ENCODE assay signal across 1 cellular context in the genomic region with DNA sequence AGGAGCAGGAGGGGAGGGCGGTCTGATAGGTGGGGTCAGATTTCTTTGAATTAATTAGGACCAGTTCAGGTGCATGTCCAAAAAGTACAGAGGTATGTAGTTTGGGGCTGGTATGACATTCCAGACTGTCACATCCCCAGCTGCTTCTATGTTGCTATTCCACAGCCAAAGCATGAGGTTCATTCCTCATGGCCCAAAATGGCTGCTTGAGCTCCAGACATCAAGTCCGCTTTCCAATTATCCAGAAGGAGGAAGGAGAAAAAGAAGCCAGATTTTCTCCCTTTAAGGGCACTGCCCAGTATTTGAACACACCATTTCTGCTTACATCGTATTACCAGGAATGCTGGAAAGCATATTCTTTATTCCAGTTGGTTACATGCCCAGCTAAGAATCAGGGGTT.
TF ChIP-seq lines count a peak whose summit lies in the region.

No MANE protein-coding gene starts in this region.

TF ChIP-seq in K562, 482 proteins besides CTCF, POLR2A, EP300 and RAD21 (continued from another document and continues in another):
- TF ChIP-seq, protein P1, sequence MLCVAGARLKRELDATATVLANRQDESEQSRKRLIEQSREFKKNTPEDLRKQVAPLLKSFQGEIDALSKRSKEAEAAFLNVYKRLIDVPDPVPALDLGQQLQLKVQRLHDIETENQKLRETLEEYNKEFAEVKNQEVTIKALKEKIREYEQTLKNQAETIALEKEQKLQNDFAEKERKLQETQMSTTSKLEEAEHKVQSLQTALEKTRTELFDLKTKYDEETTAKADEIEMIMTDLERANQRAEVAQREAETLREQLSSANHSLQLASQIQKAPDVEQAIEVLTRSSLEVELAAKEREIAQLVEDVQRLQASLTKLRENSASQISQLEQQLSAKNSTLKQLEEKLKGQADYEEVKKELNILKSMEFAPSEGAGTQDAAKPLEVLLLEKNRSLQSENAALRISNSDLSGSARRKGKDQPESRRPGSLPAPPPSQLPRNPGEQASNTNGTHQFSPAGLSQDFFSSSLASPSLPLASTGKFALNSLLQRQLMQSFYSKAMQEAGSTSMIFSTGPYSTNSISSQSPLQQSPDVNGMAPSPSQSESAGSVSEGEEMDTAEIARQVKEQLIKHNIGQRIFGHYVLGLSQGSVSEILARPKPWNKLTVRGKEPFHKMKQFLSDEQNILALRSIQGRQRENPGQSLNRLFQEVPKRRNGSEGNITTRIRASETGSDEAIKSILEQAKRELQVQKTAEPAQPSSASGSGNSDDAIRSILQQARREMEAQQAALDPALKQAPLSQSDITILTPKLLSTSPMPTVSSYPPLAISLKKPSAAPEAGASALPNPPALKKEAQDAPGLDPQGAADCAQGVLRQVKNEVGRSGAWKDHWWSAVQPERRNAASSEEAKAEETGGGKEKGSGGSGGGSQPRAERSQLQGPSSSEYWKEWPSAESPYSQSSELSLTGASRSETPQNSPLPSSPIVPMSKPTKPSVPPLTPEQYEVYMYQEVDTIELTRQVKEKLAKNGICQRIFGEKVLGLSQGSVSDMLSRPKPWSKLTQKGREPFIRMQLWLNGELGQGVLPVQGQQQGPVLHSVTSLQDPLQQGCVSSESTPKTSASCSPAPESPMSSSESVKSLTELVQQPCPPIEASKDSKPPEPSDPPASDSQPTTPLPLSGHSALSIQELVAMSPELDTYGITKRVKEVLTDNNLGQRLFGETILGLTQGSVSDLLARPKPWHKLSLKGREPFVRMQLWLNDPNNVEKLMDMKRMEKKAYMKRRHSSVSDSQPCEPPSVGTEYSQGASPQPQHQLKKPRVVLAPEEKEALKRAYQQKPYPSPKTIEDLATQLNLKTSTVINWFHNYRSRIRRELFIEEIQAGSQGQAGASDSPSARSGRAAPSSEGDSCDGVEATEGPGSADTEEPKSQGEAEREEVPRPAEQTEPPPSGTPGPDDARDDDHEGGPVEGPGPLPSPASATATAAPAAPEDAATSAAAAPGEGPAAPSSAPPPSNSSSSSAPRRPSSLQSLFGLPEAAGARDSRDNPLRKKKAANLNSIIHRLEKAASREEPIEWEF (CRISPR knock-in tag; IDR thresholded peaks at IDR 0.05): no peak
- TF ChIP-seq TAL1 (IDR thresholded peaks at IDR 0.05) (no peak), ZNF699 (CRISPR knock-in tag; IDR thresholded peaks at IDR 0.05; ENCODE audit: insufficient replicate concordance) (no peak), ADNP (tag; IDR thresholded peaks at IDR 0.05) (peak; percentile 80), SAFB (IDR thresholded peaks at IDR 0.05; ENCODE audit: borderline replicate concordance, low read depth, low read length) (no peak), WHSC1 (IDR thresholded peaks at IDR 0.05; ENCODE audit: low read length) (no peak), ETV1 (tag; conservative IDR thresholded peaks at IDR 0.05; ENCODE audit: low read depth) (no peak), SMARCA4 (IDR thresholded peaks at IDR 0.05) (no peak), ZNF584 (CRISPR knock-in tag; IDR thresholded peaks at IDR 0.05; ENCODE audit: low read depth) (no peak), ZNF3 (CRISPR knock-in tag; IDR thresholded peaks at IDR 0.05) (no peak), RUNX1 (IDR thresholded peaks at IDR 0.05; ENCODE audit: low read depth) (no peak), TRIM28 (IDR thresholded peaks at IDR 0.05) (no peak), JUND (IDR thresholded peaks at IDR 0.05; ENCODE audit: borderline replicate concordance, low read depth, low read length) (no peak), JUND (tag; IDR thresholded peaks at IDR 0.05; ENCODE audit: borderline replicate concordance, low read depth, low read length) (no peak), RNF2 (IDR thresholded peaks at IDR 0.05) (no peak), ZFP1 (CRISPR knock-in tag; IDR thresholded peaks at IDR 0.05) (no peak), ZNF232 (CRISPR knock-in tag; IDR thresholded peaks at IDR 0.05) (no peak), SREBF1 (IDR thresholded peaks at IDR 0.05; ENCODE audit: borderline replicate concordance, low read depth, low read length) (no peak), RCOR1 (IDR thresholded peaks at IDR 0.05; ENCODE audit: borderline replicate concordance in 1 of 2, low read depth in 2 of 2, low read length in 2 of 2) (peak in 1 of 2 experiments; percentile 74; a peak in 2 of 4 replicates), KAT2B (IDR thresholded peaks at IDR 0.05; ENCODE audit: low read depth, low read length) (no peak), LARP7 (IDR thresholded peaks at IDR 0.05) (no peak), SRSF9 (IDR thresholded peaks at IDR 0.05; ENCODE audit: borderline replicate concordance, low read depth, low read length) (no peak), RBM25 (IDR thresholded peaks at IDR 0.05; ENCODE audit: low read depth, low read length, severe bottlenecking) (peak; percentile 93), ZNF668 (CRISPR knock-in tag; IDR thresholded peaks at IDR 0.05) (no peak), ZNF780A (CRISPR knock-in tag; IDR thresholded peaks at IDR 0.05) (no peak), HNRNPK (IDR thresholded peaks at IDR 0.05; ENCODE audit: low read depth, low read length, poor library complexity, severe bottlenecking) (no peak), SRF (CRISPR knock-in tag; IDR thresholded peaks at IDR 0.05) (no peak), SNIP1 (IDR thresholded peaks at IDR 0.05; ENCODE audit: low read depth) (no peak)
- TF ChIP-seq, protein P2, sequence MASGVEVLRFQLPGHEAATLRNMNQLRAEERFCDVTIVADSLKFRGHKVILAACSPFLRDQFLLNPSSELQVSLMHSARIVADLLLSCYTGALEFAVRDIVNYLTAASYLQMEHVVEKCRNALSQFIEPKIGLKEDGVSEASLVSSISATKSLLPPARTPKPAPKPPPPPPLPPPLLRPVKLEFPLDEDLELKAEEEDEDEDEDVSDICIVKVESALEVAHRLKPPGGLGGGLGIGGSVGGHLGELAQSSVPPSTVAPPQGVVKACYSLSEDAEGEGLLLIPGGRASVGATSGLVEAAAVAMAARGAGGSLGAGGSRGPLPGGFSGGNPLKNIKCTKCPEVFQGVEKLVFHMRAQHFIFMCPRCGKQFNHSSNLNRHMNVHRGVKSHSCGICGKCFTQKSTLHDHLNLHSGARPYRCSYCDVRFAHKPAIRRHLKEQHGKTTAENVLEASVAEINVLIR (CRISPR knock-in tag; IDR thresholded peaks at IDR 0.05): no peak
- TF ChIP-seq, protein P3, sequence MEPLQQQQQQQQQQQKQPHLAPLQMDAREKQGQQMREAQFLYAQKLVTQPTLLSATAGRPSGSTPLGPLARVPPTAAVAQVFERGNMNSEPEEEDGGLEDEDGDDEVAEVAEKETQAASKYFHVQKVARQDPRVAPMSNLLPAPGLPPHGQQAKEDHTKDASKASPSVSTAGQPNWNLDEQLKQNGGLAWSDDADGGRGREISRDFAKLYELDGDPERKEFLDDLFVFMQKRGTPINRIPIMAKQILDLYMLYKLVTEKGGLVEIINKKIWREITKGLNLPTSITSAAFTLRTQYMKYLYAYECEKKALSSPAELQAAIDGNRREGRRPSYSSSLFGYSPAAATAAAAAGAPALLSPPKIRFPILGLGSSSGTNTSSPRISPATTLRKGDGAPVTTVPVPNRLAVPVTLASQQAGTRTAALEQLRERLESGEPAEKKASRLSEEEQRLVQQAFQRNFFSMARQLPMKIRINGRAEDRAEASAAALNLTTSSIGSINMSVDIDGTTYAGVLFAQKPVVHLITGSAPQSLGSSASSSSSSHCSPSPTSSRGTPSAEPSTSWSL (CRISPR knock-in tag; IDR thresholded peaks at IDR 0.05; ENCODE audit: borderline replicate concordance): no peak
- TF ChIP-seq, protein P4, sequence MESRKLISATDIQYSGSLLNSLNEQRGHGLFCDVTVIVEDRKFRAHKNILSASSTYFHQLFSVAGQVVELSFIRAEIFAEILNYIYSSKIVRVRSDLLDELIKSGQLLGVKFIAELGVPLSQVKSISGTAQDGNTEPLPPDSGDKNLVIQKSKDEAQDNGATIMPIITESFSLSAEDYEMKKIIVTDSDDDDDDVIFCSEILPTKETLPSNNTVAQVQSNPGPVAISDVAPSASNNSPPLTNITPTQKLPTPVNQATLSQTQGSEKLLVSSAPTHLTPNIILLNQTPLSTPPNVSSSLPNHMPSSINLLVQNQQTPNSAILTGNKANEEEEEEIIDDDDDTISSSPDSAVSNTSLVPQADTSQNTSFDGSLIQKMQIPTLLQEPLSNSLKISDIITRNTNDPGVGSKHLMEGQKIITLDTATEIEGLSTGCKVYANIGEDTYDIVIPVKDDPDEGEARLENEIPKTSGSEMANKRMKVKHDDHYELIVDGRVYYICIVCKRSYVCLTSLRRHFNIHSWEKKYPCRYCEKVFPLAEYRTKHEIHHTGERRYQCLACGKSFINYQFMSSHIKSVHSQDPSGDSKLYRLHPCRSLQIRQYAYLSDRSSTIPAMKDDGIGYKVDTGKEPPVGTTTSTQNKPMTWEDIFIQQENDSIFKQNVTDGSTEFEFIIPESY (CRISPR knock-in tag; IDR thresholded peaks at IDR 0.05): no peak
- TF ChIP-seq, protein P5, sequence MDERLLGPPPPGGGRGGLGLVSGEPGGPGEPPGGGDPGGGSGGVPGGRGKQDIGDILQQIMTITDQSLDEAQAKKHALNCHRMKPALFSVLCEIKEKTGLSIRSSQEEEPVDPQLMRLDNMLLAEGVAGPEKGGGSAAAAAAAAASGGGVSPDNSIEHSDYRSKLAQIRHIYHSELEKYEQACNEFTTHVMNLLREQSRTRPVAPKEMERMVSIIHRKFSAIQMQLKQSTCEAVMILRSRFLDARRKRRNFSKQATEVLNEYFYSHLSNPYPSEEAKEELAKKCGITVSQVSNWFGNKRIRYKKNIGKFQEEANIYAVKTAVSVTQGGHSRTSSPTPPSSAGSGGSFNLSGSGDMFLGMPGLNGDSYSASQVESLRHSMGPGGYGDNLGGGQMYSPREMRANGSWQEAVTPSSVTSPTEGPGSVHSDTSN (CRISPR knock-in tag; IDR thresholded peaks at IDR 0.05; ENCODE audit: low read depth): no peak
- TF ChIP-seq, protein P5 (tag; conservative IDR thresholded peaks at IDR 0.05; ENCODE audit: low read depth): no peak
- TF ChIP-seq, protein P6, sequence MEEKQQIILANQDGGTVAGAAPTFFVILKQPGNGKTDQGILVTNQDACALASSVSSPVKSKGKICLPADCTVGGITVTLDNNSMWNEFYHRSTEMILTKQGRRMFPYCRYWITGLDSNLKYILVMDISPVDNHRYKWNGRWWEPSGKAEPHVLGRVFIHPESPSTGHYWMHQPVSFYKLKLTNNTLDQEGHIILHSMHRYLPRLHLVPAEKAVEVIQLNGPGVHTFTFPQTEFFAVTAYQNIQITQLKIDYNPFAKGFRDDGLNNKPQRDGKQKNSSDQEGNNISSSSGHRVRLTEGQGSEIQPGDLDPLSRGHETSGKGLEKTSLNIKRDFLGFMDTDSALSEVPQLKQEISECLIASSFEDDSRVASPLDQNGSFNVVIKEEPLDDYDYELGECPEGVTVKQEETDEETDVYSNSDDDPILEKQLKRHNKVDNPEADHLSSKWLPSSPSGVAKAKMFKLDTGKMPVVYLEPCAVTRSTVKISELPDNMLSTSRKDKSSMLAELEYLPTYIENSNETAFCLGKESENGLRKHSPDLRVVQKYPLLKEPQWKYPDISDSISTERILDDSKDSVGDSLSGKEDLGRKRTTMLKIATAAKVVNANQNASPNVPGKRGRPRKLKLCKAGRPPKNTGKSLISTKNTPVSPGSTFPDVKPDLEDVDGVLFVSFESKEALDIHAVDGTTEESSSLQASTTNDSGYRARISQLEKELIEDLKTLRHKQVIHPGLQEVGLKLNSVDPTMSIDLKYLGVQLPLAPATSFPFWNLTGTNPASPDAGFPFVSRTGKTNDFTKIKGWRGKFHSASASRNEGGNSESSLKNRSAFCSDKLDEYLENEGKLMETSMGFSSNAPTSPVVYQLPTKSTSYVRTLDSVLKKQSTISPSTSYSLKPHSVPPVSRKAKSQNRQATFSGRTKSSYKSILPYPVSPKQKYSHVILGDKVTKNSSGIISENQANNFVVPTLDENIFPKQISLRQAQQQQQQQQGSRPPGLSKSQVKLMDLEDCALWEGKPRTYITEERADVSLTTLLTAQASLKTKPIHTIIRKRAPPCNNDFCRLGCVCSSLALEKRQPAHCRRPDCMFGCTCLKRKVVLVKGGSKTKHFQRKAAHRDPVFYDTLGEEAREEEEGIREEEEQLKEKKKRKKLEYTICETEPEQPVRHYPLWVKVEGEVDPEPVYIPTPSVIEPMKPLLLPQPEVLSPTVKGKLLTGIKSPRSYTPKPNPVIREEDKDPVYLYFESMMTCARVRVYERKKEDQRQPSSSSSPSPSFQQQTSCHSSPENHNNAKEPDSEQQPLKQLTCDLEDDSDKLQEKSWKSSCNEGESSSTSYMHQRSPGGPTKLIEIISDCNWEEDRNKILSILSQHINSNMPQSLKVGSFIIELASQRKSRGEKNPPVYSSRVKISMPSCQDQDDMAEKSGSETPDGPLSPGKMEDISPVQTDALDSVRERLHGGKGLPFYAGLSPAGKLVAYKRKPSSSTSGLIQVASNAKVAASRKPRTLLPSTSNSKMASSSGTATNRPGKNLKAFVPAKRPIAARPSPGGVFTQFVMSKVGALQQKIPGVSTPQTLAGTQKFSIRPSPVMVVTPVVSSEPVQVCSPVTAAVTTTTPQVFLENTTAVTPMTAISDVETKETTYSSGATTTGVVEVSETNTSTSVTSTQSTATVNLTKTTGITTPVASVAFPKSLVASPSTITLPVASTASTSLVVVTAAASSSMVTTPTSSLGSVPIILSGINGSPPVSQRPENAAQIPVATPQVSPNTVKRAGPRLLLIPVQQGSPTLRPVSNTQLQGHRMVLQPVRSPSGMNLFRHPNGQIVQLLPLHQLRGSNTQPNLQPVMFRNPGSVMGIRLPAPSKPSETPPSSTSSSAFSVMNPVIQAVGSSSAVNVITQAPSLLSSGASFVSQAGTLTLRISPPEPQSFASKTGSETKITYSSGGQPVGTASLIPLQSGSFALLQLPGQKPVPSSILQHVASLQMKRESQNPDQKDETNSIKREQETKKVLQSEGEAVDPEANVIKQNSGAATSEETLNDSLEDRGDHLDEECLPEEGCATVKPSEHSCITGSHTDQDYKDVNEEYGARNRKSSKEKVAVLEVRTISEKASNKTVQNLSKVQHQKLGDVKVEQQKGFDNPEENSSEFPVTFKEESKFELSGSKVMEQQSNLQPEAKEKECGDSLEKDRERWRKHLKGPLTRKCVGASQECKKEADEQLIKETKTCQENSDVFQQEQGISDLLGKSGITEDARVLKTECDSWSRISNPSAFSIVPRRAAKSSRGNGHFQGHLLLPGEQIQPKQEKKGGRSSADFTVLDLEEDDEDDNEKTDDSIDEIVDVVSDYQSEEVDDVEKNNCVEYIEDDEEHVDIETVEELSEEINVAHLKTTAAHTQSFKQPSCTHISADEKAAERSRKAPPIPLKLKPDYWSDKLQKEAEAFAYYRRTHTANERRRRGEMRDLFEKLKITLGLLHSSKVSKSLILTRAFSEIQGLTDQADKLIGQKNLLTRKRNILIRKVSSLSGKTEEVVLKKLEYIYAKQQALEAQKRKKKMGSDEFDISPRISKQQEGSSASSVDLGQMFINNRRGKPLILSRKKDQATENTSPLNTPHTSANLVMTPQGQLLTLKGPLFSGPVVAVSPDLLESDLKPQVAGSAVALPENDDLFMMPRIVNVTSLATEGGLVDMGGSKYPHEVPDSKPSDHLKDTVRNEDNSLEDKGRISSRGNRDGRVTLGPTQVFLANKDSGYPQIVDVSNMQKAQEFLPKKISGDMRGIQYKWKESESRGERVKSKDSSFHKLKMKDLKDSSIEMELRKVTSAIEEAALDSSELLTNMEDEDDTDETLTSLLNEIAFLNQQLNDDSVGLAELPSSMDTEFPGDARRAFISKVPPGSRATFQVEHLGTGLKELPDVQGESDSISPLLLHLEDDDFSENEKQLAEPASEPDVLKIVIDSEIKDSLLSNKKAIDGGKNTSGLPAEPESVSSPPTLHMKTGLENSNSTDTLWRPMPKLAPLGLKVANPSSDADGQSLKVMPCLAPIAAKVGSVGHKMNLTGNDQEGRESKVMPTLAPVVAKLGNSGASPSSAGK (IDR thresholded peaks at IDR 0.05): no peak
